In the genomic region with DNA sequence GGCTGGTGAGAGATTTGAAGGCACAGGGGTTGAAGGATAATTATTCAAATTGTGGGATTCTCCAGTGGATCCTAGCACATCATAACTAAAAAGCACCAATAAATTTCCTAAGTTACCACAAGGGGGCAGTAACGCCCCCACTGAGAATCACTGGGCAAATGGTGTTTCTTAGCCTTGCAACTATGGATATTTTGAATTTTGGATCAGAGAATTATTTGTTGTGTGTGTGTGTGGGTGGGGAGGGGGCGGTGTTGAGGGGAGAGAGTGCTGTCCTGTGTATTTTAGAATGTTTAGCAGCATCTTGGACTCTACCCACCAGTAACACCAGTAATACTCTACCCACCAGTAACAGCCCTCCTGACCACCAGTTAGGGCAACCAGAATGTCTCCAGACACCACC, we compare ENCODE assay signal across 8 cellular contexts.
DNase-seq lines count a peak whose midpoint lies in the region; ATAC-seq and TF ChIP-seq lines count a peak whose summit lies in the region.

No MANE protein-coding gene starts in this region.

- no peak for DNase-seq in BJ (ENCODE audit: low read depth)
- peak; percentile 25 for DNase-seq in HK-2 (ENCODE audit: unreplicated experiment)
- DNase-seq in immature natural killer cell = peak; percentile 9 to 41 (median 27)
- no peak for DNase-seq in vagina (ENCODE audit: extremely low spot score in 2 of 2)
- DNase-seq in DMS114 treated with DMSO at 0.1 percent for 48 hours (lab: John Stamatoyannopoulos, UW; ENCODE audit: unreplicated experiment) = no peak

- H3K36me3 Mint-ChIP-seq in immature natural killer cell = no peaks in the 10 kb centered on the region

- POLR2A ChIA-PET in BJ (lab: Charles Lee) = no interaction called here

- H3K4me1 Mint-ChIP-seq in immature natural killer cell = peaks cover 0 to 13% of the 10 kb centered on the region in 2 donors

- no peaks in the 10 kb centered on the region for H3K4me1 ChIP-seq in vagina

- no peak overlapping the region for H3K27ac Mint-ChIP-seq in immature natural killer cell

- H3K27me3 Mint-ChIP-seq in immature natural killer cell (ENCODE audit: low read depth in 3 of 3) = peaks cover 2 to 11% (median 5%) of the 10 kb centered on the region in 3 donors

- no peaks in the 10 kb centered on the region for H3K27me3 ChIP-seq in BJ (ENCODE audit: control insufficient read depth, insufficient read depth, low read length)
- H3K27me3 ChIP-seq in vagina = no peaks in the 10 kb centered on the region

- intact Hi-C loops in vagina (cut with DNase I) = loop anchor here (10.0 kb wide), 1 partner anchor 1204 kb away; no protein-coding TSS in a partner anchor

- CTCF ChIA-PET in BJ (lab: Yijun Ruan, JAX) = interaction anchor here (0.6 to 0.7 kb wide), 2 partner anchors 491 to 1202 kb away, joined by 3 to 4 read pairs; no protein-coding TSS in a partner anchor

- no peak for TF ChIP-seq POLR2A in vagina (IDR thresholded peaks at IDR 0.05)

- peak; percentile 69 for ATAC-seq in GM18858 (IDR thresholded peaks at IDR 0.05; ENCODE audit: unreplicated experiment)
- no peak for ATAC-seq in activated CD4-positive, CD25-positive, alpha-beta regulatory T cell treated with anti-CD3 and anti-CD28 coated beads, Interleukin-2, amount 50 U/mL, for 24 hours

- TF ChIP-seq CTCF in BJ (IDR thresholded peaks at IDR 0.05; ENCODE audit: insufficient read depth, low read depth, low read length) (peak; percentile 77), WI38 (IDR thresholded peaks at IDR 0.05; ENCODE audit: low read depth, low read length) (peak; percentile 72), vagina (IDR thresholded peaks at IDR 0.05) (peak; percentile 15 to 57 (median 38))

- no peaks in the 10 kb centered on the region for H3K9me3 ChIP-seq in vagina

- no peak overlapping the region for H3K27ac ChIP-seq in vagina

- no peaks in the 10 kb centered on the region for H3K9me3 Mint-ChIP-seq in immature natural killer cell

- H3K4me3 ChIP-seq in BJ (ENCODE audit: low read depth, low read length) (no peak overlapping the region), WI38 (ENCODE audit: low read depth, low read length) (no peak overlapping the region), vagina (no peak overlapping the region)

- no peak overlapping the region for H3K4me3 Mint-ChIP-seq in immature natural killer cell

- H3K36me3 ChIP-seq in BJ (ENCODE audit: control insufficient read depth, insufficient read depth, low read length) = no peaks in the 10 kb centered on the region
- no peaks in the 10 kb centered on the region for H3K36me3 ChIP-seq in vagina

Comparison
In these comparisons a context has a peak if more than half of its experiments do, and no peak if none do; other contexts are left out.
1. DNase-seq: peak in HK-2 (single experiment) and immature natural killer cell (3 of 3); none in BJ (single experiment), vagina (0 of 2) and DMS114 treated with DMSO at 0.1 percent for 48 hours (single experiment).
2. Peak in every context shown above with its lines, with median percentiles within 50 percentile points of each other: CTCF ChIP-seq.